Comparison of ENCODE assay signal across 21 cellular contexts in genomic region chr1:201100169-201100930, GRCh38. TPM values are rescaled to one million over a fixed set of nuclear protein-coding genes. Genes with fewer than 3 reads are reported as not detected.
DNase-seq lines count a peak whose midpoint lies in the region; ATAC-seq, FAIRE-seq and TF ChIP-seq lines count a peak whose summit lies in the region.
"Had no signal": no experiment of that assay in that cellular context is flagged by ENCODE, and none has a peak within 500 bp of the region (broad histone marks: within the 10 kb centered on the region; RNA-seq: fewer than 3 reads in every experiment).

No MANE protein-coding gene starts in this region.

- H3K27ac ChIP-seq in WERI-Rb-1 (peak overlapping the region; percentile 10; the same call in 1 of the 2 replicates), neural progenitor cell (no peak overlapping the region), skeletal muscle tissue (ENCODE audit: low read depth, low read length) (peak overlapping the region; percentile 97)
- H3K27ac ChIP-seq: 22Rv1, A549, BLaER1, HL-60 had no signal

- peaks cover 2% of the 10 kb centered on the region for H3K27me3 Mint-ChIP-seq in neural progenitor cell (ENCODE audit: insufficient read depth, low read depth)

- no peak overlapping the region for H3K4me3 Mint-ChIP-seq in neural progenitor cell
- H3K4me3 Mint-ChIP-seq: CD14-positive monocyte; CD4-positive, alpha-beta memory T cell; HFFc6 had no signal

- peaks cover 61% of the 10 kb centered on the region for H3K4me1 Mint-ChIP-seq in neural progenitor cell
- H3K4me1 Mint-ChIP-seq: CD14-positive monocyte; CD4-positive, alpha-beta memory T cell had no signal

- intact Hi-C loops in left ventricle myocardium superior (cut with micrococcal nuclease) = no loop called here

- H4K20me1 ChIP-seq in neural progenitor cell (ENCODE audit: low read depth) = no peaks in the 10 kb centered on the region
- H4K20me1 ChIP-seq: BLaER1 had no signal

- H3K79me2 ChIP-seq in neural progenitor cell (ENCODE audit: low read depth) = no peaks in the 10 kb centered on the region

- DNase-seq in D721Med (ENCODE audit: insufficient read length, low spot score) (peak; percentile 47), WERI-Rb-1 (peak; percentile 56), neural progenitor cell (ENCODE audit: low spot score) (no peak), left ventricle myocardium superior (no peak), BE2C (no peak), GM20000 (ENCODE audit: low spot score) (no peak)
- DNase-seq: AML-193; CD4-positive, alpha-beta memory T cell; DMS79 treated with DMSO at 0.1 percent for 48 hours; GF-D8; GOT3; H7; HFFc6 had no signal

- no peak overlapping the region for H3K4me2 ChIP-seq in neural progenitor cell
- H3K4me2 ChIP-seq: A549, BLaER1 had no signal

- peak overlapping the region; percentile 70 for H3K27ac Mint-ChIP-seq in neural progenitor cell
- H3K27ac Mint-ChIP-seq: CD14-positive monocyte; CD4-positive, alpha-beta memory T cell; HFFc6 had no signal

- H2AFZ ChIP-seq in neural progenitor cell (replicated peaks) = no peak overlapping the region

- H3K9ac ChIP-seq in neural progenitor cell (no peak overlapping the region), skeletal muscle tissue (ENCODE audit: low read depth in 1 of 3, low read length in 3 of 3) (peak overlapping the region; percentile 80 to 92 (median 85))
- H3K9ac ChIP-seq: BLaER1 had no signal

- peaks cover 4% of the 10 kb centered on the region for H3K36me3 Mint-ChIP-seq in neural progenitor cell
- H3K36me3 Mint-ChIP-seq: CD14-positive monocyte; CD4-positive, alpha-beta memory T cell had no signal

- H3K36me3 ChIP-seq in WERI-Rb-1 = no peaks in the 10 kb centered on the region
- H3K36me3 ChIP-seq in neural progenitor cell = no peaks in the 10 kb centered on the region
- peaks cover 8 to 20% (median 11%) of the 10 kb centered on the region in 3 donors for H3K36me3 ChIP-seq in skeletal muscle tissue (ENCODE audit: control insufficient read depth in 3 of 3, insufficient read depth in 3 of 3, low read length in 3 of 3)
- no peaks in the 10 kb centered on the region for H3K36me3 ChIP-seq in BE2C
- H3K36me3 ChIP-seq: BLaER1 had no signal

- H3K9me3 Mint-ChIP-seq in neural progenitor cell = peaks cover 2% of the 10 kb centered on the region
- H3K9me3 Mint-ChIP-seq: CD14-positive monocyte; CD4-positive, alpha-beta memory T cell; HFFc6 had no signal

- no peak for ATAC-seq in left ventricle myocardium superior
- ATAC-seq: A549, HCT116 had no signal

- H3K27me3 ChIP-seq in WERI-Rb-1 (ENCODE audit: insufficient read depth, low read depth, severe bottlenecking) (no peaks in the 10 kb centered on the region), neural progenitor cell (no peaks in the 10 kb centered on the region), skeletal muscle tissue (ENCODE audit: control insufficient read depth in 3 of 3, insufficient read depth in 3 of 3, low read length in 3 of 3) (no peaks in the 10 kb centered on the region), BE2C (no peaks in the 10 kb centered on the region)
- H3K27me3 ChIP-seq: BLaER1 had no signal

- TF ChIP-seq CTCF in D721Med (IDR thresholded peaks at IDR 0.05; ENCODE audit: insufficient read depth, missing control alignments) (no peak), WERI-Rb-1 (IDR thresholded peaks at IDR 0.05; ENCODE audit: low read depth, low read length) (no peak), neural progenitor cell (IDR thresholded peaks at IDR 0.05) (no peak), BE2C (IDR thresholded peaks at IDR 0.05; ENCODE audit: low read depth, low read length) (no peak), GM20000 (IDR thresholded peaks at IDR 0.05; ENCODE audit: extremely low read depth, missing control alignments) (no peak)

- H3K4me3 ChIP-seq in WERI-Rb-1 (ENCODE audit: low read depth, low read length) (no peak overlapping the region), neural progenitor cell (no peak overlapping the region), skeletal muscle tissue (ENCODE audit: low read length in 3 of 3) (peak overlapping the region; percentile 25 to 68 (median 34)), BE2C (ENCODE audit: low read depth, low read length) (no peak overlapping the region)
- H3K4me3 ChIP-seq: A549, BLaER1 had no signal

- FAIRE-seq in D721Med (lab: Jason Lieb, UNC) = no peak
- FAIRE-seq: A549 had no signal

- peaks cover 28% of the 10 kb centered on the region for H3K4me1 ChIP-seq in neural progenitor cell
- peaks cover 83 to 96% (median 93%) of the 10 kb centered on the region in 3 donors for H3K4me1 ChIP-seq in skeletal muscle tissue (ENCODE audit: control insufficient read depth in 3 of 3, insufficient read depth in 3 of 3, low read length in 3 of 3)
- H3K4me1 ChIP-seq in BE2C = peaks cover 6% of the 10 kb centered on the region
- H3K4me1 ChIP-seq: A549 had no signal

- H3K9me3 ChIP-seq in WERI-Rb-1 (ENCODE audit: severe bottlenecking) (no peaks in the 10 kb centered on the region), neural progenitor cell (ENCODE audit: low read depth) (no peaks in the 10 kb centered on the region), skeletal muscle tissue (ENCODE audit: control insufficient read depth in 3 of 3, low read length in 3 of 3) (no peaks in the 10 kb centered on the region), BE2C (no peaks in the 10 kb centered on the region)
- H3K9me3 ChIP-seq: A549, BLaER1 had no signal

- no peaks in the 10 kb centered on the region for H3F3A ChIP-seq in neural progenitor cell (ENCODE audit: low read depth)

RNA-seq across cellular contexts. Expression of gene CACNA1S, which starts 11.9 kb away (rescaled TPM):
- 0.11 and 0.12 TPM in 2 replicates for total RNA-seq in neural progenitor cell (ENCODE audit: low replicate concordance)
- total RNA-seq in skeletal muscle tissue = 43.3 TPM
- total RNA-seq in left ventricle myocardium superior = not detected
- polyA plus RNA-seq in BE2C (2012; ENCODE audit: insufficient read depth, insufficient read length, low read depth) = not detected
- total RNA-seq: CD4-positive, alpha-beta memory T cell; H7; HFFc6; HT1080 had no signal
- polyA plus RNA-seq: CD14-positive monocyte; CD4-positive, alpha-beta memory T cell had no signal

RNA-seq across cellular contexts. Expression of gene ASCL5, which starts 26.6 kb away (rescaled TPM):
- not detected in 2 replicates for total RNA-seq in neural progenitor cell (ENCODE audit: low replicate concordance)
- total RNA-seq in skeletal muscle tissue = not detected
- total RNA-seq in left ventricle myocardium superior = not detected
- polyA plus RNA-seq in BE2C (2012; ENCODE audit: insufficient read depth, insufficient read length, low read depth) = 0.42 TPM
- total RNA-seq: H7, HFFc6, HT1080 had no signal
- polyA plus RNA-seq: CD14-positive monocyte; CD4-positive, alpha-beta memory T cell had no signal

RNA-seq across cellular contexts. Expression of gene TMEM9, which starts 53.9 kb away (rescaled TPM):
- total RNA-seq in neural progenitor cell (ENCODE audit: low replicate concordance) = 109 and 187 TPM in 2 replicates
- 50.1 TPM for total RNA-seq in skeletal muscle tissue
- total RNA-seq in left ventricle myocardium superior = 20.5 TPM
- polyA plus RNA-seq in BE2C (2012; ENCODE audit: insufficient read depth, insufficient read length, low read depth) = 164 TPM

Comparison
In these comparisons a context has a peak if more than half of its experiments do, and no peak if none do; other contexts are left out.
1. DNase-seq: peak in D721Med (single experiment) and WERI-Rb-1 (single experiment); none in neural progenitor cell (single experiment), left ventricle myocardium superior (single experiment), BE2C (single experiment) and GM20000 (single experiment).
2. H3K4me3 ChIP-seq: peak in skeletal muscle tissue (3 of 3); none in WERI-Rb-1 (single experiment), neural progenitor cell (single experiment) and BE2C (single experiment).
3. RNA of gene CACNA1S, which starts 11.9 kb away (total RNA-seq): 43.3 TPM in skeletal muscle tissue (single experiment); 0.11 to 0.12 TPM in neural progenitor cell and not detected in left ventricle myocardium superior (single experiment); every median in the first group is over 10 times any median in the second.